1 cellular context compared by ENCODE assay signal in genomic region chr2:128178650-128179460, GRCh38.
TF ChIP-seq lines count a peak whose summit lies in the region.

No MANE protein-coding gene starts in this region.

TF ChIP-seq in HepG2, 621 proteins besides CTCF, POLR2A, EP300 and RAD21 (continued from another document and continues in another):
- TF ChIP-seq, protein P1, sequence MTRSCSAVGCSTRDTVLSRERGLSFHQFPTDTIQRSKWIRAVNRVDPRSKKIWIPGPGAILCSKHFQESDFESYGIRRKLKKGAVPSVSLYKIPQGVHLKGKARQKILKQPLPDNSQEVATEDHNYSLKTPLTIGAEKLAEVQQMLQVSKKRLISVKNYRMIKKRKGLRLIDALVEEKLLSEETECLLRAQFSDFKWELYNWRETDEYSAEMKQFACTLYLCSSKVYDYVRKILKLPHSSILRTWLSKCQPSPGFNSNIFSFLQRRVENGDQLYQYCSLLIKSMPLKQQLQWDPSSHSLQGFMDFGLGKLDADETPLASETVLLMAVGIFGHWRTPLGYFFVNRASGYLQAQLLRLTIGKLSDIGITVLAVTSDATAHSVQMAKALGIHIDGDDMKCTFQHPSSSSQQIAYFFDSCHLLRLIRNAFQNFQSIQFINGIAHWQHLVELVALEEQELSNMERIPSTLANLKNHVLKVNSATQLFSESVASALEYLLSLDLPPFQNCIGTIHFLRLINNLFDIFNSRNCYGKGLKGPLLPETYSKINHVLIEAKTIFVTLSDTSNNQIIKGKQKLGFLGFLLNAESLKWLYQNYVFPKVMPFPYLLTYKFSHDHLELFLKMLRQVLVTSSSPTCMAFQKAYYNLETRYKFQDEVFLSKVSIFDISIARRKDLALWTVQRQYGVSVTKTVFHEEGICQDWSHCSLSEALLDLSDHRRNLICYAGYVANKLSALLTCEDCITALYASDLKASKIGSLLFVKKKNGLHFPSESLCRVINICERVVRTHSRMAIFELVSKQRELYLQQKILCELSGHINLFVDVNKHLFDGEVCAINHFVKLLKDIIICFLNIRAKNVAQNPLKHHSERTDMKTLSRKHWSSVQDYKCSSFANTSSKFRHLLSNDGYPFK (CRISPR knock-in tag; IDR thresholded peaks at IDR 0.05; ENCODE audit: borderline replicate concordance), result no peak
- TF ChIP-seq ZNF720 (CRISPR knock-in tag; IDR thresholded peaks at IDR 0.05), result 0 out of 2 replicates have a peak, but pooled peaks have one; percentile 38
- TF ChIP-seq SMARCE1 (IDR thresholded peaks at IDR 0.05; ENCODE audit: borderline replicate concordance), result no peak
- peak; percentile 96 for TF ChIP-seq PAXIP1 (CRISPR knock-in tag; conservative IDR thresholded peaks at IDR 0.05)
- peak; percentile 64; the same call in 1 of the 2 replicates for TF ChIP-seq ZNF335 (CRISPR knock-in tag; IDR thresholded peaks at IDR 0.05)
- TF ChIP-seq, protein P2, sequence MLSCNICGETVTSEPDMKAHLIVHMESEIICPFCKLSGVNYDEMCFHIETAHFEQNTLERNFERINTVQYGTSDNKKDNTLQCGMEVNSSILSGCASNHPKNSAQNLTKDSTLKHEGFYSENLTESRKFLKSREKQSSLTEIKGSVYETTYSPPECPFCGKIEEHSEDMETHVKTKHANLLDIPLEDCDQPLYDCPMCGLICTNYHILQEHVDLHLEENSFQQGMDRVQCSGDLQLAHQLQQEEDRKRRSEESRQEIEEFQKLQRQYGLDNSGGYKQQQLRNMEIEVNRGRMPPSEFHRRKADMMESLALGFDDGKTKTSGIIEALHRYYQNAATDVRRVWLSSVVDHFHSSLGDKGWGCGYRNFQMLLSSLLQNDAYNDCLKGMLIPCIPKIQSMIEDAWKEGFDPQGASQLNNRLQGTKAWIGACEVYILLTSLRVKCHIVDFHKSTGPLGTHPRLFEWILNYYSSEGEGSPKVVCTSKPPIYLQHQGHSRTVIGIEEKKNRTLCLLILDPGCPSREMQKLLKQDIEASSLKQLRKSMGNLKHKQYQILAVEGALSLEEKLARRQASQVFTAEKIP (CRISPR knock-in tag; IDR thresholded peaks at IDR 0.05; ENCODE audit: borderline replicate concordance), result no peak
- peak; percentile 91; the same call in 1 of the 2 replicates for TF ChIP-seq ZSCAN9 (CRISPR knock-in tag; IDR thresholded peaks at IDR 0.05; ENCODE audit: borderline replicate concordance)
- no peak for TF ChIP-seq SP2 (CRISPR knock-in tag; IDR thresholded peaks at IDR 0.05)
- TF ChIP-seq U2AF2 (IDR thresholded peaks at IDR 0.05; ENCODE audit: low read depth, low read length), result no peak
- TF ChIP-seq, protein P3, sequence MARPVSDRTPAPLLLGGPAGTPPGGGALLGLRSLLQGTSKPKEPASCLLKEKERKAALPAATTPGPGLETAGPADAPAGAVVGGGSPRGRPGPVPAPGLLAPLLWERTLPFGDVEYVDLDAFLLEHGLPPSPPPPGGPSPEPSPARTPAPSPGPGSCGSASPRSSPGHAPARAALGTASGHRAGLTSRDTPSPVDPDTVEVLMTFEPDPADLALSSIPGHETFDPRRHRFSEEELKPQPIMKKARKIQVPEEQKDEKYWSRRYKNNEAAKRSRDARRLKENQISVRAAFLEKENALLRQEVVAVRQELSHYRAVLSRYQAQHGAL (CRISPR knock-in tag; IDR thresholded peaks at IDR 0.05; ENCODE audit: not compliant biosample characterization), result no peak
- TF ChIP-seq KMT2A (CRISPR knock-in tag; IDR thresholded peaks at IDR 0.05), result no peak
- TF ChIP-seq ZNF512 (CRISPR knock-in tag; IDR thresholded peaks at IDR 0.05), result no peak
- peak; percentile 91 for TF ChIP-seq FOXA1 (IDR thresholded peaks at IDR 0.05)
- peak; percentile 99 for TF ChIP-seq FOXA1 (CRISPR knock-in tag; IDR thresholded peaks at IDR 0.05)
- no peak for TF ChIP-seq HOXA9 (CRISPR knock-in tag; IDR thresholded peaks at IDR 0.05; ENCODE audit: borderline replicate concordance)
- TF ChIP-seq NCOA1 (CRISPR knock-in tag; IDR thresholded peaks at IDR 0.05), result no peak
- TF ChIP-seq RFXANK (CRISPR knock-in tag; IDR thresholded peaks at IDR 0.05), result no peak
- no peak for TF ChIP-seq NR1H2 (CRISPR knock-in tag; IDR thresholded peaks at IDR 0.05; ENCODE audit: borderline replicate concordance, low read depth)
- TF ChIP-seq, protein P4, sequence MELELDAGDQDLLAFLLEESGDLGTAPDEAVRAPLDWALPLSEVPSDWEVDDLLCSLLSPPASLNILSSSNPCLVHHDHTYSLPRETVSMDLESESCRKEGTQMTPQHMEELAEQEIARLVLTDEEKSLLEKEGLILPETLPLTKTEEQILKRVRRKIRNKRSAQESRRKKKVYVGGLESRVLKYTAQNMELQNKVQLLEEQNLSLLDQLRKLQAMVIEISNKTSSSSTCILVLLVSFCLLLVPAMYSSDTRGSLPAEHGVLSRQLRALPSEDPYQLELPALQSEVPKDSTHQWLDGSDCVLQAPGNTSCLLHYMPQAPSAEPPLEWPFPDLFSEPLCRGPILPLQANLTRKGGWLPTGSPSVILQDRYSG (CRISPR knock-in tag; IDR thresholded peaks at IDR 0.05), result no peak
- TF ChIP-seq, protein P5, sequence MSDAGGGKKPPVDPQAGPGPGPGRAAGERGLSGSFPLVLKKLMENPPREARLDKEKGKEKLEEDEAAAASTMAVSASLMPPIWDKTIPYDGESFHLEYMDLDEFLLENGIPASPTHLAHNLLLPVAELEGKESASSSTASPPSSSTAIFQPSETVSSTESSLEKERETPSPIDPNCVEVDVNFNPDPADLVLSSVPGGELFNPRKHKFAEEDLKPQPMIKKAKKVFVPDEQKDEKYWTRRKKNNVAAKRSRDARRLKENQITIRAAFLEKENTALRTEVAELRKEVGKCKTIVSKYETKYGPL (CRISPR knock-in tag; IDR thresholded peaks at IDR 0.05), result no peak
- TF ChIP-seq ZNF710 (CRISPR knock-in tag; IDR thresholded peaks at IDR 0.05; ENCODE audit: borderline replicate concordance), result peak; percentile 81
- no peak for TF ChIP-seq DNMT1 (CRISPR knock-in tag; IDR thresholded peaks at IDR 0.05)
- TF ChIP-seq NR0B2 (CRISPR knock-in tag; IDR thresholded peaks at IDR 0.05), result no peak
- no peak for TF ChIP-seq ZNF674 (CRISPR knock-in tag; IDR thresholded peaks at IDR 0.05; ENCODE audit: low read depth)
- no peak; the same call in 1 of the 2 replicates for TF ChIP-seq YEATS2 (CRISPR knock-in tag; IDR thresholded peaks at IDR 0.05; ENCODE audit: borderline replicate concordance)
- peak; percentile 82; the same call in 1 of the 2 replicates for TF ChIP-seq FUBP1 (CRISPR knock-in tag; IDR thresholded peaks at IDR 0.05; ENCODE audit: borderline replicate concordance)
- peak; percentile 45; the same call in 1 of the 2 replicates for TF ChIP-seq MYPOP (CRISPR knock-in tag; IDR thresholded peaks at IDR 0.05)
- TF ChIP-seq PAWR (CRISPR knock-in tag; IDR thresholded peaks at IDR 0.05; ENCODE audit: borderline replicate concordance), result no peak
- no peak; the same call in 1 of the 2 replicates for TF ChIP-seq AFF4 (CRISPR knock-in tag; IDR thresholded peaks at IDR 0.05)
- TF ChIP-seq ZNF260 (CRISPR knock-in tag; IDR thresholded peaks at IDR 0.05; ENCODE audit: borderline replicate concordance, low read depth), result no peak
- TF ChIP-seq ZNF580 (CRISPR knock-in tag; IDR thresholded peaks at IDR 0.05; ENCODE audit: borderline replicate concordance, low read depth), result no peak
- TF ChIP-seq MXD4 (CRISPR knock-in tag; IDR thresholded peaks at IDR 0.05), result peak; percentile 30; the same call in 1 of the 2 replicates
